ENCODE assay signal across 19 cellular contexts in the genomic region with DNA sequence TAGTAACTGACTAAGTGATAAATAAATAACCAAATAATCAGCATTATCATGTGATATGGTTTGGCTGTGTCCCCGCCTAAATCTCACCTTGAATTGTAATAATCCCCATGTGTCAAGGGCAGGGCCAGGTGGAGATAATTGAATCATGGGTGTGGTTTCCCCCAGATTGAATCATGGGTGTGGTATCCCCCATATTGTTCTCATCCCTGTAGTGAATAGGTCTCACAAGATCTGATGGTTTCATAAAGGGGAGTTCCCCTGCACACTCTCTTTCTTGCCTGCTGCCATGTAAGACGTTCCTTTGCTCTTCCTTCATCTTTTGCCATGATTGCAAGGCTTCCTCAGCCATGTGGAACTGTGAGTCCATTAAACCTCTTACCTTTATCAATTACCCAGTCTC.
A peak's percentile ranks its signal among the peaks of the same experiment; 100 is the strongest.
DNase-seq lines count a peak whose midpoint lies in the region; ATAC-seq, FAIRE-seq and TF ChIP-seq lines count a peak whose summit lies in the region.
"Had no signal": no experiment of that assay in that cellular context is flagged by ENCODE, and none has a peak within 500 bp of the region (broad histone marks: within the 10 kb centered on the region; RNA-seq: fewer than 3 reads in every experiment).

No MANE protein-coding gene starts in this region.

- BruUV-seq in HepG2 (replicated peaks; lab: Mats Ljungman, UMichigan): no TSS peak

- peaks cover 50% of the 10 kb centered on the region for H3K27me3 Mint-ChIP-seq in activated T-cell treated with anti-CD3 and anti-CD28 coated beads, Interleukin-2, amount 50 U/mL, for 4 hours (ENCODE audit: low read depth)
- H3K27me3 Mint-ChIP-seq in activated T-helper 17 cell treated with anti-CD3 and anti-CD28 coated beads, Interleukin-2, amount 50 U/mL, for 72 hours: peaks cover 56% of the 10 kb centered on the region

- peak; percentile 18 to 54 for ATAC-seq in activated T-cell treated with anti-CD3 and anti-CD28 coated beads, Interleukin-2, amount 50 U/mL, for 4 hours
- no peak for ATAC-seq in HepG2
- ATAC-seq in right lobe of liver: no peak
- peak; percentile 18 for ATAC-seq in activated T-helper 17 cell treated with anti-CD3 and anti-CD28 coated beads, Interleukin-2, amount 50 U/mL, for 72 hours (replicated peaks)

- WGBS in HepG2 (ENCODE audit: low lambda C conversion rate): 13% methylated on average over 2 of the region's 2 CpGs
- WGBS in right lobe of liver (ENCODE audit: insufficient coverage, low coverage, low lambda C conversion rate, missing lambda C conversion rate): 67% methylated on average over 2 of the region's 2 CpGs
- WGBS in ovary, 3 donors: 93 to 95% (median 93%) methylated on average over 2 of the region's 2 CpGs

- no peaks in the 10 kb centered on the region for H3K79me2 ChIP-seq in HepG2 (ENCODE audit: insufficient read depth, low read length)

- H3K27ac ChIP-seq in HepG2 (ENCODE audit: extremely low read length, insufficient read depth, low read length): no peak overlapping the region
- H3K27ac ChIP-seq in right lobe of liver: no peak overlapping the region
- H3K27ac ChIP-seq in ovary: no peak overlapping the region
- H3K27ac ChIP-seq: GM23248 had no signal

- no peak overlapping the region for H2AFZ ChIP-seq in HepG2 (ENCODE audit: low read length)
- H2AFZ ChIP-seq: GM23248 had no signal

- H3K27ac Mint-ChIP-seq in activated T-helper 17 cell treated with anti-CD3 and anti-CD28 coated beads, Interleukin-2, amount 50 U/mL, for 72 hours: no peak overlapping the region
- H3K27ac Mint-ChIP-seq: CD4-positive, alpha-beta memory T cell had no signal

- H3K9me3 Mint-ChIP-seq in activated T-cell treated with anti-CD3 and anti-CD28 coated beads, Interleukin-2, amount 50 U/mL, for 4 hours: peaks cover 5% of the 10 kb centered on the region
- peaks cover 5% of the 10 kb centered on the region for H3K9me3 Mint-ChIP-seq in activated T-helper 17 cell treated with anti-CD3 and anti-CD28 coated beads, Interleukin-2, amount 50 U/mL, for 72 hours

- CTCF ChIA-PET in HepG2 (lab: Yijun Ruan, JAX; ENCODE audit: low intra/inter-chr PET ratio, low total read pairs): no interaction called here

- H3K4me3 Mint-ChIP-seq in activated T-cell treated with anti-CD3 and anti-CD28 coated beads, Interleukin-2, amount 50 U/mL, for 4 hours: no peak overlapping the region
- no peak overlapping the region for H3K4me3 Mint-ChIP-seq in activated T-helper 17 cell treated with anti-CD3 and anti-CD28 coated beads, Interleukin-2, amount 50 U/mL, for 72 hours
- H3K4me3 Mint-ChIP-seq: CD4-positive, alpha-beta memory T cell had no signal

- H3K27me3 ChIP-seq in HepG2 (ENCODE audit: control insufficient read depth in 1 of 2, insufficient read depth in 2 of 2, low read length in 2 of 2): peaks cover 0 to 3% of the 10 kb centered on the region in 2 experiments; a peak in 2 of 5 replicates
- H3K27me3 ChIP-seq in right lobe of liver: no peaks in the 10 kb centered on the region
- no peaks in the 10 kb centered on the region for H3K27me3 ChIP-seq in ovary

- no peak overlapping the region for H3K9ac ChIP-seq in HepG2 (ENCODE audit: insufficient read depth, low read depth, low read length)
- H3K9ac ChIP-seq: GM23248 had no signal

- H3K4me1 ChIP-seq in HepG2 (ENCODE audit: insufficient read depth, low read length) (no peaks in the 10 kb centered on the region), right lobe of liver (no peaks in the 10 kb centered on the region), ovary (ENCODE audit: insufficient read depth) (no peaks in the 10 kb centered on the region)

- no peak for FAIRE-seq in HepG2 (lab: Jason Lieb, UNC)
- FAIRE-seq: G401.6, GM12892, GM19239, H1 had no signal

- H4K20me1 ChIP-seq in HepG2 (ENCODE audit: insufficient read depth, low read length): no peaks in the 10 kb centered on the region

- no peak for TF ChIP-seq EP300 in HepG2 (IDR thresholded peaks at IDR 0.05; ENCODE audit: low read depth in 2 of 2, low read length in 2 of 2)
- TF ChIP-seq EP300 in HepG2 (CRISPR knock-in tag; IDR thresholded peaks at IDR 0.05; ENCODE audit: borderline replicate concordance): no peak
- TF ChIP-seq EP300 in ovary (IDR thresholded peaks at IDR 0.05): no peak

- no peak for DNase-seq in activated T-cell treated with anti-CD3 and anti-CD28 coated beads, Interleukin-2, amount 50 U/mL, for 4 hours
- DNase-seq in activated T-cell treated with anti-CD3 and anti-CD28 coated beads for 4 hours: no peak
- DNase-seq in HepG2 (ENCODE audit: low spot score): no peak
- DNase-seq in right lobe of liver: no peak
- DNase-seq in iPS-NIHi7 (ENCODE audit: extremely low spot score): no peak
- DNase-seq in ovary: no peak
- DNase-seq: C1 segment of cervical spinal cord; Calu3; CD4-positive, alpha-beta memory T cell; COR-L47; DND-41; GM23248; H7; HCEC 1CT had no signal

- no peak overlapping the region for H3K4me2 ChIP-seq in HepG2 (ENCODE audit: low read depth, low read length)

- no peaks in the 10 kb centered on the region for H3K9me3 ChIP-seq in HepG2 (ENCODE audit: low read length)
- no peaks in the 10 kb centered on the region for H3K9me3 ChIP-seq in right lobe of liver
- no peaks in the 10 kb centered on the region for H3K9me3 ChIP-seq in ovary

- no peak for TF ChIP-seq RAD21 in HepG2 (CRISPR knock-in tag; IDR thresholded peaks at IDR 0.05)

- TF ChIP-seq POLR2A in HepG2 (IDR thresholded peaks at IDR 0.05; ENCODE audit: insufficient read depth in 1 of 2, low read depth in 2 of 2, low read length in 2 of 2): no peak
- no peak for TF ChIP-seq POLR2A in right lobe of liver (IDR thresholded peaks at IDR 0.05)
- TF ChIP-seq POLR2A in ovary (IDR thresholded peaks at IDR 0.05): no peak

- in situ Hi-C loops in HepG2 (cut with HindIII; ENCODE audit: extremely low pct_ligation_motif_present, low pct_unique_long_range_greater_than_20kb): no loop called here

- H3K4me1 Mint-ChIP-seq in activated T-cell treated with anti-CD3 and anti-CD28 coated beads, Interleukin-2, amount 50 U/mL, for 4 hours (ENCODE audit: low read depth): no peaks in the 10 kb centered on the region
- no peaks in the 10 kb centered on the region for H3K4me1 Mint-ChIP-seq in activated T-helper 17 cell treated with anti-CD3 and anti-CD28 coated beads, Interleukin-2, amount 50 U/mL, for 72 hours
- H3K4me1 Mint-ChIP-seq: CD4-positive, alpha-beta memory T cell had no signal

- H3K36me3 Mint-ChIP-seq in activated T-cell treated with anti-CD3 and anti-CD28 coated beads, Interleukin-2, amount 50 U/mL, for 4 hours (ENCODE audit: insufficient read depth): no peaks in the 10 kb centered on the region
- H3K36me3 Mint-ChIP-seq in activated T-helper 17 cell treated with anti-CD3 and anti-CD28 coated beads, Interleukin-2, amount 50 U/mL, for 72 hours (ENCODE audit: low read depth): no peaks in the 10 kb centered on the region
- H3K36me3 Mint-ChIP-seq: CD4-positive, alpha-beta memory T cell had no signal

- intact Hi-C loops in HepG2 (cut with micrococcal nuclease; ENCODE audit: unreplicated experiment): no loop called here
- intact Hi-C loops in right lobe of liver (cut with DNase I): no loop called here
- intact Hi-C loops in ovary (cut with DNase I): no loop called here

- POLR2A ChIA-PET in HepG2 (lab: Yijun Ruan, JAX): no interaction called here

- H3K36me3 ChIP-seq in HepG2 (replicated peaks in 1 of 2; ENCODE audit: control insufficient read depth in 1 of 2, insufficient read depth in 2 of 2, low read length in 2 of 2) (no peaks in the 10 kb centered on the region), right lobe of liver (no peaks in the 10 kb centered on the region), ovary (no peaks in the 10 kb centered on the region)

- TF ChIP-seq CTCF in HepG2 (CRISPR knock-in tag; IDR thresholded peaks at IDR 0.05) (no peak), right lobe of liver (IDR thresholded peaks at IDR 0.05) (no peak), ovary (IDR thresholded peaks at IDR 0.05) (no peak)

- H3K4me3 ChIP-seq in HepG2 (replicated peaks in 1 of 3; ENCODE audit: insufficient read depth in 1 of 3, low read depth in 2 of 3, low read length in 3 of 3): no peak overlapping the region
- H3K4me3 ChIP-seq in right lobe of liver: no peak overlapping the region
- no peak overlapping the region for H3K4me3 ChIP-seq in ovary
- H3K4me3 ChIP-seq: GM23248 had no signal

TF ChIP-seq in HepG2, 621 proteins besides CTCF, POLR2A, EP300 and RAD21:
- TF ChIP-seq ZNF431 (CRISPR knock-in tag; IDR thresholded peaks at IDR 0.05; ENCODE audit: borderline replicate concordance, low read depth) (peak; percentile 37; the same call in 1 of the 2 replicates), TCF12 (IDR thresholded peaks at IDR 0.05) (no peak), TCF12 (CRISPR knock-in tag; IDR thresholded peaks at IDR 0.05) (no peak)

Comparison
In these comparisons a context has a peak if more than half of its experiments do, and no peak if none do; other contexts are left out.
1. ATAC-seq: peak in activated T-cell treated with anti-CD3 and anti-CD28 coated beads, Interleukin-2, amount 50 U/mL, for 4 hours (2 of 2) and activated T-helper 17 cell treated with anti-CD3 and anti-CD28 coated beads, Interleukin-2, amount 50 U/mL, for 72 hours (single experiment); none in HepG2 (single experiment) and right lobe of liver (0 of 4).